ENCODE assay signal across 1 cellular context in genomic region chr21:35021546-35021945, GRCh38.
TF ChIP-seq lines count a peak whose summit lies in the region.

No MANE protein-coding gene starts in this region.

TF ChIP-seq in IMR-90, 13 proteins besides CTCF, POLR2A, EP300 and RAD21:
- TF ChIP-seq FOS (IDR thresholded peaks at IDR 0.05; ENCODE audit: low read depth, low read length) = no peak
- no peak for TF ChIP-seq SMC3 (IDR thresholded peaks at IDR 0.05; ENCODE audit: low read depth, low read length)
- no peak for TF ChIP-seq RFX5 (IDR thresholded peaks at IDR 0.05; ENCODE audit: low read depth, low read length)
- TF ChIP-seq CEBPB (IDR thresholded peaks at IDR 0.05; ENCODE audit: low read depth, low read length) = no peak
- no peak for TF ChIP-seq NFE2L2 (IDR thresholded peaks at IDR 0.05; ENCODE audit: low read depth, low read length)
- TF ChIP-seq RCOR1 (IDR thresholded peaks at IDR 0.05; ENCODE audit: insufficient replicate concordance, low read length) = no peak
- no peak for TF ChIP-seq BHLHE40 (IDR thresholded peaks at IDR 0.05; ENCODE audit: low read depth, low read length)
- TF ChIP-seq ELK1 (IDR thresholded peaks at IDR 0.05; ENCODE audit: borderline replicate concordance, low read depth, low read length) = no peak
- TF ChIP-seq MAFK (IDR thresholded peaks at IDR 0.05; ENCODE audit: low read depth, low read length) = no peak
- TF ChIP-seq MXI1 (IDR thresholded peaks at IDR 0.05; ENCODE audit: borderline replicate concordance, low read depth, low read length) = no peak
- no peak for TF ChIP-seq CHD1 (IDR thresholded peaks at IDR 0.05; ENCODE audit: low read depth, low read length)
- TF ChIP-seq, protein P1, sequence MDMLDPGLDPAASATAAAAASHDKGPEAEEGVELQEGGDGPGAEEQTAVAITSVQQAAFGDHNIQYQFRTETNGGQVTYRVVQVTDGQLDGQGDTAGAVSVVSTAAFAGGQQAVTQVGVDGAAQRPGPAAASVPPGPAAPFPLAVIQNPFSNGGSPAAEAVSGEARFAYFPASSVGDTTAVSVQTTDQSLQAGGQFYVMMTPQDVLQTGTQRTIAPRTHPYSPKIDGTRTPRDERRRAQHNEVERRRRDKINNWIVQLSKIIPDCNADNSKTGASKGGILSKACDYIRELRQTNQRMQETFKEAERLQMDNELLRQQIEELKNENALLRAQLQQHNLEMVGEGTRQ (IDR thresholded peaks at IDR 0.05; ENCODE audit: low read depth, low read length) = no peak
- TF ChIP-seq MAZ (IDR thresholded peaks at IDR 0.05; ENCODE audit: borderline replicate concordance, low read depth, low read length) = no peak
